In the genomic region with DNA sequence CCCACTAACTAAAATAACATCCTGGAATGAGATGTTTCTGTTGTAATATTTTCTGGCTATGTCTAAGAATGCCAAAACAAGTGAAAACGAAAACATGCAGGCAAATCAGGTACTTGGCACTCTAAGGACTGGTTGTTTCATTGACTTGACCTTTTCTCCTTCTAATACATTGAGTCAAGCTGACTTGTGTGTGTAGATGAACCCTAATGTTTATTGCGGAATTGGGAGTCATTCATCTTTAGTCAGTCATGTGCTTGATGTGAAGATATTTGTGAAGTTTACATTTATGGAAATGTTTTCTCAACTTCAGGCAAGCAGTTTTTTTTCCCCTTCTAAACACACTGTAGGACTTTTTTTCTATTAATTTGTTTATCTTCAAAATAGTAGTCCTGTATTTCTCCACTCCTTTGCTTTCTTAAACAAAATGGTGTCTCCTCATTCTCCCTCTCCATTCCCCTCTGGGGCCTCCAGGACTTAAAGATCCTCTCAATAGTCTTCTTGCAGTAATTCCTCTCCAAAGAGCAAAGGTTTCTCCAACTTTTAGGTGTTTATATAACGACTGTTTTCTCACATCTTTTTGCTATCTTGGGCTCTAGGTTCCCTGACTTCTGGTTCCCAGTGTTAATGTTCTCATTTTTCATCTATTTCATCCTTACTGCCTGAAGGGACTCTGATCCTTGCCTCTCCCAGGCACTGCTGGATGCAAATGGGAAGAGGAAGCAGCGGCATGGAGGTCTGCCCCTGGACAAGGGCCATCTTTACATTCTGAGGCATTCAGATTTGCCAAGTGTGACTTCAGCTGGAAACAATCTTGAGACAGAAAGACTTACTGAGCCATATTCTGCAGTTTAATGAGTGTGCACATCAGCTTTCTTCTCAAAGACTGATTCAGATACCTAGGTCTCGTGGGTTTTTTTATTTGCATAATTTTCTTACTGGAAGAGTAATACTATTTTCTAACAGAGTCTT, we compare ENCODE assay signal across 16 cellular contexts.
DNase-seq lines count a peak whose midpoint lies in the region; ATAC-seq, FAIRE-seq and TF ChIP-seq lines count a peak whose summit lies in the region.
"Had no signal": no experiment of that assay in that cellular context is flagged by ENCODE, and none has a peak within 500 bp of the region (broad histone marks: within the 10 kb centered on the region; RNA-seq: fewer than 3 reads in every experiment).

No MANE protein-coding gene starts in this region.

- DNase-seq in A172 (ENCODE audit: low spot score) (peak; percentile 35), HCEC 1CT (peak; percentile 69), astrocyte (ENCODE audit: low read depth) (peak; percentile 75), glomerular visceral epithelial cell (ENCODE audit: extremely low spot score) (peak; percentile 72)
- DNase-seq in activated naive CD4-positive, alpha-beta T cell (lab: John Stamatoyannopoulos, UW) = no peak
- no peak for DNase-seq in activated CD4-positive, alpha-beta T cell treated with anti-CD3 and anti-CD28 coated beads, Interleukin-2, amount 50 U/mL, for 48 hours
- DNase-seq: activated naive CD4-positive, alpha-beta T cell treated with Interleukin-2 at 50 U/mL for 16 hours; NK-92 treated with Interleukin-12 subunit alpha and Interleukin-12 subunit beta, amount 100 ng/mL, for 24 hours; stimulated activated naive CD8-positive, alpha-beta T cell treated with anti-CD3 and anti-CD28 coated beads, Interleukin-15, Interleukin-2, amounts not matched to agents 100 U/mL and 50 U/mL, for 24 hours had no signal

- TF ChIP-seq CTCF in astrocyte (IDR thresholded peaks at IDR 0.05; ENCODE audit: insufficient read depth, low read depth, low read length) = no peak

- H3K4me1 ChIP-seq in astrocyte (ENCODE audit: insufficient read depth, low read length) = no peaks in the 10 kb centered on the region
- H3K4me1 ChIP-seq: neural progenitor cell had no signal

- no peak overlapping the region for H3K27ac Mint-ChIP-seq in astrocyte (ENCODE audit: unreplicated experiment)
- no peak overlapping the region for H3K27ac Mint-ChIP-seq in stimulated activated memory B cell treated with anti-CD40 and anti-IgM and Interleukin-4, amounts not matched to agents 10 μg/mL and 1 μg/mL and 100 μg/mL, for 72 hours
- H3K27ac Mint-ChIP-seq: neural progenitor cell had no signal

- H3K27me3 Mint-ChIP-seq in astrocyte (ENCODE audit: low read depth, unreplicated experiment) = no peaks in the 10 kb centered on the region
- H3K27me3 Mint-ChIP-seq in stimulated activated memory B cell treated with anti-CD40 and anti-IgM and Interleukin-4, amounts not matched to agents 10 μg/mL and 1 μg/mL and 100 μg/mL, for 72 hours = no peaks in the 10 kb centered on the region

- peak; percentile 98 for FAIRE-seq in astrocyte (lab: Jason Lieb, UNC)
- FAIRE-seq: A204.1, D721Med had no signal

- H3K4me2 ChIP-seq in astrocyte (ENCODE audit: low read length) = peak overlapping the region; percentile 25
- H3K4me2 ChIP-seq: neural progenitor cell had no signal

- no peaks in the 10 kb centered on the region for H3K36me3 ChIP-seq in astrocyte (ENCODE audit: insufficient read depth, low read length)
- H3K36me3 ChIP-seq: neural progenitor cell had no signal

- no peaks in the 10 kb centered on the region for H3K79me2 ChIP-seq in astrocyte (ENCODE audit: insufficient read depth, low read length)

- H3K4me1 Mint-ChIP-seq in astrocyte (ENCODE audit: low read depth, unreplicated experiment) = no peaks in the 10 kb centered on the region
- no peaks in the 10 kb centered on the region for H3K4me1 Mint-ChIP-seq in stimulated activated memory B cell treated with anti-CD40 and anti-IgM and Interleukin-4, amounts not matched to agents 10 μg/mL and 1 μg/mL and 100 μg/mL, for 72 hours
- H3K4me1 Mint-ChIP-seq: neural progenitor cell had no signal

- no peaks in the 10 kb centered on the region for H3K9me3 ChIP-seq in astrocyte (ENCODE audit: insufficient read depth, low read depth, low read length)

- H3K4me3 ChIP-seq in astrocyte (ENCODE audit: insufficient read depth, low read depth, low read length) = no peak overlapping the region
- H3K4me3 ChIP-seq: lung, neural progenitor cell, skin epidermis had no signal

- H3K27me3 ChIP-seq in astrocyte (ENCODE audit: insufficient read depth, low read length) = no peaks in the 10 kb centered on the region
- H3K27me3 ChIP-seq: neural progenitor cell had no signal

- no peak overlapping the region for H3K4me3 Mint-ChIP-seq in astrocyte (ENCODE audit: unreplicated experiment)
- no peak overlapping the region for H3K4me3 Mint-ChIP-seq in stimulated activated memory B cell treated with anti-CD40 and anti-IgM and Interleukin-4, amounts not matched to agents 10 μg/mL and 1 μg/mL and 100 μg/mL, for 72 hours
- H3K4me3 Mint-ChIP-seq: neural progenitor cell had no signal

- no peaks in the 10 kb centered on the region for H3K36me3 Mint-ChIP-seq in astrocyte (ENCODE audit: low read depth, unreplicated experiment)
- H3K36me3 Mint-ChIP-seq in stimulated activated memory B cell treated with anti-CD40 and anti-IgM and Interleukin-4, amounts not matched to agents 10 μg/mL and 1 μg/mL and 100 μg/mL, for 72 hours = no peaks in the 10 kb centered on the region
- H3K36me3 Mint-ChIP-seq: neural progenitor cell had no signal

- H4K20me1 ChIP-seq in astrocyte (ENCODE audit: insufficient read depth, low read length) = no peaks in the 10 kb centered on the region

- H3K9me3 Mint-ChIP-seq in astrocyte (ENCODE audit: unreplicated experiment) = no peaks in the 10 kb centered on the region
- no peaks in the 10 kb centered on the region for H3K9me3 Mint-ChIP-seq in stimulated activated memory B cell treated with anti-CD40 and anti-IgM and Interleukin-4, amounts not matched to agents 10 μg/mL and 1 μg/mL and 100 μg/mL, for 72 hours

- ATAC-seq in stimulated activated memory B cell treated with anti-CD40 and anti-IgM and Interleukin-4, amounts not matched to agents 10 μg/mL and 1 μg/mL and 100 μg/mL, for 72 hours = no peak
- ATAC-seq in GM18519 (IDR thresholded peaks at IDR 0.05; ENCODE audit: low FRiP score, unreplicated experiment) = no peak
- ATAC-seq: stimulated activated naive CD8-positive, alpha-beta T cell treated with anti-CD3 and anti-CD28 coated beads, Interleukin-15, Interleukin-2, amounts not matched to agents 100 U/mL and 50 U/mL, for 24 hours had no signal

- H3K27ac ChIP-seq in astrocyte (ENCODE audit: low read depth, low read length) = no peak overlapping the region
- H3K27ac ChIP-seq: neural progenitor cell, skin epidermis had no signal

- no peak overlapping the region for H3K9ac ChIP-seq in astrocyte (ENCODE audit: low read length)
- H3K9ac ChIP-seq: neural progenitor cell had no signal

- H2AFZ ChIP-seq in astrocyte (ENCODE audit: low read depth, low read length) = no peak overlapping the region
- H2AFZ ChIP-seq: neural progenitor cell had no signal

Comparison
In these comparisons a context has a peak if more than half of its experiments do, and no peak if none do; other contexts are left out.
1. DNase-seq: peak in A172 (single experiment), HCEC 1CT (single experiment), astrocyte (single experiment) and glomerular visceral epithelial cell (single experiment); none in activated naive CD4-positive, alpha-beta T cell (0 of 4) and activated CD4-positive, alpha-beta T cell treated with anti-CD3 and anti-CD28 coated beads, Interleukin-2, amount 50 U/mL, for 48 hours (0 of 2).